In genomic region chr5:39371367-39371635, GRCh38 we compare ENCODE assay signal across 23 cellular contexts. TPM values are rescaled to one million over a fixed set of nuclear protein-coding genes. Genes with fewer than 3 reads are reported as not detected.
"Had no signal": no experiment of that assay in that cellular context is flagged by ENCODE, and none has a peak within 500 bp of the region (broad histone marks: within the 10 kb centered on the region; RNA-seq: fewer than 3 reads in every experiment).

No MANE protein-coding gene starts in this region.

- ATAC-seq: activated naive CD8-positive, alpha-beta T cell treated with anti-CD3 and anti-CD28 coated beads, Interleukin-2, amount 50 U/mL, for 24 hours; activated T-cell treated with anti-CD3 and anti-CD28 coated beads, Interleukin-2, amount 50 U/mL, for 4 hours; stimulated activated memory B cell treated with anti-CD40 and anti-IgM and Interleukin-4, amounts not matched to agents 10 μg/mL and 1 μg/mL and 100 μg/mL, for 72 hours had no signal

- H3K4me3 ChIP-seq: dorsolateral prefrontal cortex, lung, neural progenitor cell, ovary, smooth muscle cell, thoracic aorta, upper lobe of right lung had no signal

- H3K36me3 ChIP-seq: neural progenitor cell, ovary had no signal

- H3K9me3 ChIP-seq: ovary, thoracic aorta, upper lobe of right lung had no signal

- H3K4me1 ChIP-seq: neural progenitor cell, upper lobe of right lung had no signal

- FAIRE-seq: colon, islet of Langerhans had no signal

- H3K27ac ChIP-seq: dorsolateral prefrontal cortex, epithelial cell of prostate, neural progenitor cell, ovary, thoracic aorta, upper lobe of right lung had no signal

- DNase-seq: activated CD4-positive, alpha-beta T cell treated with anti-CD3 and anti-CD28 coated beads, Interleukin-2, amount 50 U/mL, for 1 hour; activated CD4-positive, CD25-positive, alpha-beta regulatory T cell treated with anti-CD3 and anti-CD28 coated beads, Interleukin-2, amount 50 U/mL, for 72 hours; activated CD8-positive, alpha-beta memory T cell treated with anti-CD3 and anti-CD28 coated beads, Interleukin-2, amount 50 U/mL, for 4 hours; activated naive CD4-positive, alpha-beta T cell treated with anti-CD3 and anti-CD28 coated beads, Interleukin-2, amount 10 ng/mL, durations not matched to agents 7 days and 5 days; activated naive CD8-positive, alpha-beta T cell treated with anti-CD3 and anti-CD28 coated beads, Interleukin-2, amount 50 U/mL, for 24 hours; activated T-cell treated with anti-CD3 and anti-CD28 coated beads, Interleukin-2, amount 50 U/mL, for 4 hours; anterior cingulate cortex; central memory CD4-positive, alpha-beta T cell; dorsolateral prefrontal cortex; endodermal cell; foreskin fibroblast; ovary; stimulated activated CD4-positive, alpha-beta T cell treated with anti-CD3 and anti-CD28 coated beads, Interleukin-4, amount 100 ng/mL, for 1 hour; upper lobe of right lung had no signal

- H3K27me3 ChIP-seq: dorsolateral prefrontal cortex, neural progenitor cell, ovary, upper lobe of right lung had no signal

RNA-seq across cellular contexts. Expression of gene C9, which starts 7.0 kb away (rescaled TPM):
- total RNA-seq: dorsolateral prefrontal cortex, endodermal cell, sciatic nerve, smooth muscle cell, thoracic aorta, upper lobe of right lung had no signal
- polyA plus RNA-seq: ovary, smooth muscle cell had no signal
